In genomic region chrX:13029341-13029740, GRCh38 we compare ENCODE assay signal across 1 cellular context.
TF ChIP-seq lines count a peak whose summit lies in the region.

No MANE protein-coding gene starts in this region.

TF ChIP-seq in WTC11, 78 proteins besides CTCF, POLR2A, EP300 and RAD21 (continued from another document):
- TF ChIP-seq, protein P1, sequence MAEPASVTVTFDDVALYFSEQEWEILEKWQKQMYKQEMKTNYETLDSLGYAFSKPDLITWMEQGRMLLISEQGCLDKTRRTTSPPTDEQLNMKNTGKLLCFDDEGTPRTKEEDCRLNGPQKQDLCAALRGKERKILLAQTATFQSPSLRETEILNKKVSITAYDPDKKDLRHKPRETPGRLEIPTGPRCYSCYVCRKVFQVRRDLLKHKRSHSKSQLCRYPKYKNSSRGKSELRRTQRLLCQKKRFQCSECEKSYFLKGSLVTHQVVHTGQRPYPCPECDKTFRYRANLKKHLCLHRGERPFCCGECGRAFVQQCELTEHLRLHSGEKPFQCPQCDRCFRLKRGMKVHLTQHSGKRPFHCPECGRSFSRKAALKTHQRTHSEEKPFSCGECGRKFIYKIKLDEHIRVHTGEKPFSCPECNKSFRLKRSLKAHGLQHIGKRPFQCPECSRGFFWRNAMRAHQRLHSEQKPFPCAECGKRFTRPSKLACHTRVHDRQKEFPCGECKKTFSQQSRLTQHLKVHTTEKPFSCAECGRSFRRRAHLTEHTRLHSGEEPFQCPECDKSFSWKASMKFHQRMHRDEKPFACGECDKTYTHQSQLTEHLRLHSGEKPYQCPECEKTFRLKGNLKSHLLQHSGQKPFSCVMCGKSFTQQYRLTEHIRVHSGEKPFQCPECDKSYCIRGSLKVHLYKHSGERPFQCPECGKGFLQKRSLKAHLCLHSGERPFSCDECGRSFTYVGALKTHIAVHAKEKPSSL (CRISPR knock-in tag; conservative IDR thresholded peaks at IDR 0.05): no peak
- TF ChIP-seq USF2 (CRISPR knock-in tag; IDR thresholded peaks at IDR 0.05) (no peak), PRDM15 (CRISPR knock-in tag; IDR thresholded peaks at IDR 0.05) (no peak), SMAD4 (CRISPR knock-in tag; IDR thresholded peaks at IDR 0.05) (no peak), ETV6 (CRISPR knock-in tag; IDR thresholded peaks at IDR 0.05) (no peak), PRRX2 (CRISPR knock-in tag; IDR thresholded peaks at IDR 0.05) (no peak), ZNF232 (CRISPR knock-in tag; IDR thresholded peaks at IDR 0.05) (no peak), ELF4 (CRISPR knock-in tag; IDR thresholded peaks at IDR 0.05; ENCODE audit: low read depth) (no peak), MXD4 (CRISPR knock-in tag; IDR thresholded peaks at IDR 0.05; ENCODE audit: borderline replicate concordance) (no peak), TCF7 (CRISPR knock-in tag; IDR thresholded peaks at IDR 0.05; ENCODE audit: low read depth) (no peak), CBFB (CRISPR knock-in tag; IDR thresholded peaks at IDR 0.05; ENCODE audit: low read depth) (no peak)
- TF ChIP-seq, protein P2, sequence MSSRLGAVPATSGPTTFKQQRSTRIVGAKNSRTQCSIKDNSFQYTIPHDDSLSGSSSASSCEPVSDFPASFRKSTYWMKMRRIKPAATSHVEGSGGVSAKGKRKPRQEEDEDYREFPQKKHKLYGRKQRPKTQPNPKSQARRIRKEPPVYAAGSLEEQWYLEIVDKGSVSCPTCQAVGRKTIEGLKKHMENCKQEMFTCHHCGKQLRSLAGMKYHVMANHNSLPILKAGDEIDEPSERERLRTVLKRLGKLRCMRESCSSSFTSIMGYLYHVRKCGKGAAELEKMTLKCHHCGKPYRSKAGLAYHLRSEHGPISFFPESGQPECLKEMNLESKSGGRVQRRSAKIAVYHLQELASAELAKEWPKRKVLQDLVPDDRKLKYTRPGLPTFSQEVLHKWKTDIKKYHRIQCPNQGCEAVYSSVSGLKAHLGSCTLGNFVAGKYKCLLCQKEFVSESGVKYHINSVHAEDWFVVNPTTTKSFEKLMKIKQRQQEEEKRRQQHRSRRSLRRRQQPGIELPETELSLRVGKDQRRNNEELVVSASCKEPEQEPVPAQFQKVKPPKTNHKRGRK (CRISPR knock-in tag; IDR thresholded peaks at IDR 0.05; ENCODE audit: borderline replicate concordance): no peak
- TF ChIP-seq, protein P3, sequence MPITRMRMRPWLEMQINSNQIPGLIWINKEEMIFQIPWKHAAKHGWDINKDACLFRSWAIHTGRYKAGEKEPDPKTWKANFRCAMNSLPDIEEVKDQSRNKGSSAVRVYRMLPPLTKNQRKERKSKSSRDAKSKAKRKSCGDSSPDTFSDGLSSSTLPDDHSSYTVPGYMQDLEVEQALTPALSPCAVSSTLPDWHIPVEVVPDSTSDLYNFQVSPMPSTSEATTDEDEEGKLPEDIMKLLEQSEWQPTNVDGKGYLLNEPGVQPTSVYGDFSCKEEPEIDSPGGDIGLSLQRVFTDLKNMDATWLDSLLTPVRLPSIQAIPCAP (CRISPR knock-in tag; IDR thresholded peaks at IDR 0.05): no peak
